In the genomic region with DNA sequence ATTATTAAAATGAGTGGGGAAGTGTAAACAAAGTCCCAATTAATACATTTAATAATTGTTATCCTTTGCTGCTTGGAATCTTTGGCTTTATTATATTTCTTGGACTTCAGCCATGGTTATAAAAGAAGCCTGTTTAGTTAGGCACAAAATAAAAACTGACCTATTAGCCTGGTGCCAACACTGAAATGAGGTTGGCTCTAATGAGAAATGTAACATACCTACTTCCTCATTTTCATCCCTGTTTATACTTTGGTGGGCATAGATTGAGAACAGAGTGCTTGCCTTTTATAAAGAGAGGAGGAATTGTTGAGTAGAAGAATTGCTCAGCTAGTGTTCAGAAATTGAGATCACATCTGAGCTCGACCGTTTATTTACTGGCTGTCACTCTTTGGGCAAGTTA, we compare ENCODE assay signal across 21 cellular contexts.
DNase-seq lines count a peak whose midpoint lies in the region; ATAC-seq, FAIRE-seq and TF ChIP-seq lines count a peak whose summit lies in the region.
"Had no signal": no experiment of that assay in that cellular context is flagged by ENCODE, and none has a peak within 500 bp of the region (broad histone marks: within the 10 kb centered on the region; RNA-seq: fewer than 3 reads in every experiment).

No MANE protein-coding gene starts in this region.

- H3K9me3 ChIP-seq in HCT116 (ENCODE audit: control insufficient read depth in 1 of 2, insufficient read depth in 1 of 2, low read depth in 1 of 2, low read length in 2 of 2) (no peaks in the 10 kb centered on the region), endothelial cell of umbilical vein (replicated peaks; ENCODE audit: control insufficient read depth, insufficient read depth, low read length) (no peaks in the 10 kb centered on the region), kidney (ENCODE audit: control insufficient read depth in 1 of 2, low read length in 2 of 2) (no peaks in the 10 kb centered on the region)
- H3K9me3 ChIP-seq: BLaER1 treated with 17β-estradiol and CSF1 and Interleukin-3, amounts not matched to agents 10 nM and 100 nM; left lung; ovary had no signal

- ATAC-seq in HCT116 (no peak), GM18498 (IDR thresholded peaks at IDR 0.05; ENCODE audit: unreplicated experiment) (no peak), GM18502 (IDR thresholded peaks at IDR 0.05; ENCODE audit: poor library complexity, unreplicated experiment) (no peak)
- ATAC-seq: activated T-cell treated with anti-CD3 and anti-CD28 coated beads, Interleukin-2, amount 50 U/mL, for 72 hours; effector memory CD8-positive, alpha-beta T cell; left lung; stimulated activated naive CD8-positive, alpha-beta T cell treated with anti-CD3 and anti-CD28 coated beads, Interleukin-15, Interleukin-2, amounts not matched to agents 100 U/mL and 50 U/mL, for 24 hours had no signal

- BruUV-seq in HCT116 (replicated peaks; lab: Mats Ljungman, UMichigan), result no TSS peak
- no TSS peak for BruUV-seq in endothelial cell of umbilical vein (replicated peaks; lab: Mats Ljungman, UMichigan)

- H3K9me2 ChIP-seq in HCT116 (ENCODE audit: insufficient read depth), result no peaks in the 10 kb centered on the region

- H3K79me2 ChIP-seq in HCT116 (ENCODE audit: insufficient read depth, low read length) (no peaks in the 10 kb centered on the region), endothelial cell of umbilical vein (ENCODE audit: control insufficient read depth, insufficient read depth, low read length) (no peaks in the 10 kb centered on the region)

- no peak for TF ChIP-seq RAD21 in HCT116 (IDR thresholded peaks at IDR 0.05; ENCODE audit: low read depth)

- dilution Hi-C loops in endothelial cell of umbilical vein (cut with MboI; ENCODE audit: extremely low pct_ligation_motif_present, low sequenced_read_pairs), result no loop called here

- FAIRE-seq in endothelial cell of umbilical vein (lab: Jason Lieb, UNC), result no peak
- no peak for FAIRE-seq in kidney (lab: Jason Lieb, UNC)

- no peak overlapping the region for H3K27ac ChIP-seq in HCT116 (ENCODE audit: low read depth, low read length)
- no peak overlapping the region for H3K27ac ChIP-seq in endothelial cell of umbilical vein (ENCODE audit: insufficient read depth, low read depth, low read length)
- no peak overlapping the region for H3K27ac ChIP-seq in kidney (ENCODE audit: low read depth in 2 of 2, low read length in 2 of 2)
- H3K27ac ChIP-seq: BLaER1 treated with 17β-estradiol and CSF1 and Interleukin-3, amounts not matched to agents 10 nM and 100 nM; left lung; ovary had no signal

- no peaks in the 10 kb centered on the region for H4K20me1 ChIP-seq in HCT116 (ENCODE audit: insufficient read depth)
- H4K20me1 ChIP-seq in endothelial cell of umbilical vein (replicated peaks; ENCODE audit: control insufficient read depth, extremely low read depth, insufficient read depth, low read length), result peaks cover 3% of the 10 kb centered on the region
- H4K20me1 ChIP-seq: BLaER1 treated with 17β-estradiol and CSF1 and Interleukin-3, amounts not matched to agents 10 nM and 100 nM had no signal

- H3K9me1 ChIP-seq in endothelial cell of umbilical vein (replicated peaks; ENCODE audit: control insufficient read depth, extremely low read depth, insufficient read depth, low read length), result no peaks in the 10 kb centered on the region

- H2AFZ ChIP-seq in HCT116 (ENCODE audit: low read depth, low read length, poor library complexity, severe bottlenecking) (no peak overlapping the region), endothelial cell of umbilical vein (ENCODE audit: low read depth, low read length) (no peak overlapping the region)

- POLR2A ChIA-PET in HCT116 (lab: Charles Lee) (no interaction called here), endothelial cell of umbilical vein (lab: Charles Lee) (interaction anchor here (0.6 kb wide), 1 partner anchor 203 kb away, joined by 7 read pairs; no protein-coding TSS in a partner anchor)

- no peak for TF ChIP-seq CTCF in HCT116 (IDR thresholded peaks at IDR 0.05 in 2 of 3, conservative IDR thresholded peaks at IDR 0.05 in 1 of 3; ENCODE audit: borderline replicate concordance in 1 of 3, insufficient read depth in 1 of 3, low read depth in 2 of 3, low read length in 2 of 3)
- TF ChIP-seq CTCF in NB4 (IDR thresholded peaks at IDR 0.05; ENCODE audit: low read depth, low read length), result no peak
- TF ChIP-seq CTCF in endothelial cell of umbilical vein (IDR thresholded peaks at IDR 0.05; ENCODE audit: extremely low read depth in 1 of 2, insufficient read depth in 1 of 2, low read depth in 1 of 2, low read length in 2 of 2), result no peak
- TF ChIP-seq CTCF in kidney (IDR thresholded peaks at IDR 0.05; ENCODE audit: borderline replicate concordance, extremely low read depth, insufficient read depth), result no peak

- TF ChIP-seq POLR2A in HCT116 (IDR thresholded peaks at IDR 0.05; ENCODE audit: borderline replicate concordance, extremely low read depth, insufficient read depth, insufficient read length) (no peak), NB4 (IDR thresholded peaks at IDR 0.05; ENCODE audit: extremely low read depth, insufficient read length) (no peak), endothelial cell of umbilical vein (IDR thresholded peaks at IDR 0.05; ENCODE audit: low read depth, low read length) (no peak)

- H3K36me3 ChIP-seq in HCT116 (ENCODE audit: control insufficient read depth in 1 of 2, insufficient read depth in 2 of 2, low read length in 2 of 2) (no peaks in the 10 kb centered on the region), endothelial cell of umbilical vein (ENCODE audit: control insufficient read depth in 2 of 2, extremely low read depth in 1 of 2, insufficient read depth in 2 of 2, low read length in 2 of 2) (peaks cover 2 to 7% of the 10 kb centered on the region in 2 experiments), kidney (ENCODE audit: control insufficient read depth in 1 of 2, insufficient read depth in 2 of 2, low read length in 2 of 2) (peaks cover 0 to 3% of the 10 kb centered on the region in 2 donors)
- H3K36me3 ChIP-seq: ovary had no signal

- DNase-seq in HCT116 (ENCODE audit: low read depth, low spot score), result no peak
- DNase-seq in NB4 (ENCODE audit: low read depth), result peak; percentile 8
- peak; percentile 14 for DNase-seq in RPMI8226
- DNase-seq in endothelial cell of umbilical vein (ENCODE audit: low read depth, low spot score), result peak; percentile 26
- DNase-seq in kidney, result no peak
- no peak for DNase-seq in stimulated activated CD4-positive, alpha-beta T cell treated with anti-CD3 and anti-CD28 coated beads, Interleukin-2, amount 100 ng/mL, for 48 hours
- DNase-seq: activated CD4-positive, alpha-beta T cell treated with anti-CD3 and anti-CD28 coated beads, Interleukin-2, amount 50 U/mL, for 4 hours; activated T-cell treated with anti-CD3 and anti-CD28 coated beads, Interleukin-2, amount 50 U/mL, for 72 hours; effector memory CD8-positive, alpha-beta T cell; EL; erythroblast; glutamatergic neuron; left lung; mesendoderm; NCI-H1694; ovary; Right ventricle myocardium superior; stimulated activated naive CD8-positive, alpha-beta T cell treated with anti-CD3 and anti-CD28 coated beads, Interleukin-15, Interleukin-2, amounts not matched to agents 100 U/mL and 50 U/mL, for 24 hours had no signal

- intact Hi-C loops in HCT116 (cut with micrococcal nuclease) (no loop called here), endothelial cell of umbilical vein (cut with micrococcal nuclease) (no loop called here), kidney (cut with DNase I) (no loop called here)

- H3K27me3 ChIP-seq in HCT116 (ENCODE audit: insufficient read depth, low read length) (no peaks in the 10 kb centered on the region), endothelial cell of umbilical vein (ENCODE audit: control insufficient read depth in 2 of 2, insufficient read depth in 2 of 2, low read length in 2 of 2) (no peaks in the 10 kb centered on the region)
- H3K27me3 ChIP-seq: BLaER1 treated with 17β-estradiol and CSF1 and Interleukin-3, amounts not matched to agents 10 nM and 100 nM; left lung; ovary had no signal

- CTCF ChIA-PET in HCT116 (lab: Charles Lee), result no interaction called here
- CTCF ChIA-PET in endothelial cell of umbilical vein (lab: Charles Lee), result interaction anchor here (1.0 kb wide), 1 partner anchor 12 kb away, joined by 3 read pairs; no protein-coding TSS in a partner anchor

- H3K4me3 ChIP-seq in HCT116 (replicated peaks in 1 of 2; ENCODE audit: low read depth in 1 of 2, low read length in 2 of 2) (no peak overlapping the region), NB4 (ENCODE audit: low read depth, low read length) (no peak overlapping the region), endothelial cell of umbilical vein (replicated peaks in 1 of 3; ENCODE audit: insufficient read depth in 1 of 3, low read depth in 1 of 3, low read length in 3 of 3) (no peak overlapping the region), kidney (ENCODE audit: low read length in 2 of 2) (no peak overlapping the region)
- H3K4me3 ChIP-seq: BLaER1 treated with 17β-estradiol and CSF1 and Interleukin-3, amounts not matched to agents 10 nM and 100 nM; left lung; ovary had no signal

- H3K4me1 ChIP-seq in HCT116 (ENCODE audit: control insufficient read depth in 1 of 2, insufficient read depth in 2 of 2, low read length in 2 of 2) (peaks cover 16 to 42% of the 10 kb centered on the region in 2 experiments), endothelial cell of umbilical vein (ENCODE audit: control insufficient read depth, extremely low read depth, insufficient read depth, low read length) (peaks cover 7% of the 10 kb centered on the region), kidney (ENCODE audit: control insufficient read depth in 1 of 2, insufficient read depth in 1 of 2, low read depth in 1 of 2, low read length in 2 of 2) (no peaks in the 10 kb centered on the region)
- H3K4me1 ChIP-seq: left lung had no signal

- no peak overlapping the region for H3K9ac ChIP-seq in HCT116 (ENCODE audit: low read length)
- H3K9ac ChIP-seq in endothelial cell of umbilical vein (replicated peaks; ENCODE audit: extremely low read depth, insufficient read depth, low read length), result no peak overlapping the region
- no peak overlapping the region for H3K9ac ChIP-seq in kidney (ENCODE audit: low read length in 2 of 2)
- H3K9ac ChIP-seq: BLaER1 treated with 17β-estradiol and CSF1 and Interleukin-3, amounts not matched to agents 10 nM and 100 nM had no signal

- H3K4me2 ChIP-seq in HCT116 (ENCODE audit: low read length) (0 out of 2 replicates have a peak overlapping the region, but pooled peaks have one; percentile 4), endothelial cell of umbilical vein (ENCODE audit: insufficient read depth, low read length) (no peak overlapping the region)
- H3K4me2 ChIP-seq: BLaER1 treated with 17β-estradiol and CSF1 and Interleukin-3, amounts not matched to agents 10 nM and 100 nM had no signal

- RAD21 ChIA-PET in HCT116 (lab: Charles Lee; ENCODE audit: low non-redundant PET in 1 of 2, low total read pairs in 2 of 2, uncharacterized antibody in 2 of 2, unreplicated experiment in 2 of 2), result no interaction called here

TF ChIP-seq in HCT116, 20 proteins besides CTCF, POLR2A, EP300 and RAD21 (continues in another document):
- TF ChIP-seq POLR2AphosphoS5 (IDR thresholded peaks at IDR 0.05; ENCODE audit: low read depth, low read length) (no peak), SRF (IDR thresholded peaks at IDR 0.05; ENCODE audit: low read depth) (no peak)

TF ChIP-seq in endothelial cell of umbilical vein, 7 proteins besides CTCF, POLR2A, EP300 and RAD21 (continues in another document):
- no peak for TF ChIP-seq GATA2 (IDR thresholded peaks at IDR 0.05; ENCODE audit: insufficient read depth, insufficient read length, low read depth, low read length)

Comparison
In these comparisons a context has a peak if more than half of its experiments do, and no peak if none do; other contexts are left out.
1. DNase-seq: peak in NB4 (single experiment), RPMI8226 (single experiment) and endothelial cell of umbilical vein (single experiment); none in HCT116 (single experiment), kidney (single experiment) and stimulated activated CD4-positive, alpha-beta T cell treated with anti-CD3 and anti-CD28 coated beads, Interleukin-2, amount 100 ng/mL, for 48 hours (0 of 2).